ENCODE assay signal across 9 cellular contexts in the genomic region with DNA sequence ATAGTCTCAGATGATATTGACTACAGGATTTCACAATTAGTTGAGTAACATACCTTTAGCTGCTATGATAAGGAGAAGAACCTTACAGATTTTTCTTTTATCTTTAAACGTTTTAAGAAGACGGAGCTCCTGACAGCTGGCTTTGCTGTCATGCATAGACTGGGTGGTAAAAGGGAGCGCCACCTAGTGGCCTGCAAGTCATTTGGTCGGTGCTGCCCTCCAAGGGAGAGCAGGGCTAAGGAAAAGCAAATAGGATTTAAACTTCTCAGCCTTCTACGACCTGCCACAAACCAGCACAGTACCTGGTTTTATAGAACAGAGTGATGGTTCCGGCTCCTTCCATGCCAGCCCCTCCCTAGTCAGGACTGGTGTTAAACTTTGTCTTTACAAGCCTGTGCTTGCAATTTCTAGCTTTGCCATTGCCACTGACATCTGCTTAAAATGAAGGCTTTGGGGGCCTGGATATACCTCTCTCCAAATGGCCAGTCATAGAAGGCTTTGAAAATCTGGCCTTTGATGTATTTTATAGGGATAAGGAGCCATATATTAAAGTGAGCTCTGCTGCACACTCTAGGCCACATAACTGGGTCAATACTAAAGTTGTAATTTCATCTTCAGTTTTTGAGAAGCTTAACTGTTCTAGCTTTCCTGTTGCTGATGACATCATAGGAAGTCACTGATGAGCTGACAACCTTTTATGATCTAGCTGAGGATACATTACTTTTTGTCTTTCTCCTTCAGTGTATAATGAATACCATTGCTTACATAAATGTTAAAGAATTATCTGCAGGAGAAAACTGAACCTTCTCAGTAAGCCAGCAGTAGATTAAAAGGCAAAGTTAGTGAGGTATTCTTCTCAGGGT. TPM values are rescaled to one million over a fixed set of nuclear protein-coding genes. Genes with fewer than 3 reads are reported as not detected.
DNase-seq lines count a peak whose midpoint lies in the region; ATAC-seq and TF ChIP-seq lines count a peak whose summit lies in the region.
"Had no signal": no experiment of that assay in that cellular context is flagged by ENCODE, and none has a peak within 500 bp of the region (broad histone marks: within the 10 kb centered on the region; RNA-seq: fewer than 3 reads in every experiment).

No MANE protein-coding gene starts in this region.

- peaks cover 4% of the 10 kb centered on the region for H3K36me3 Mint-ChIP-seq in T-helper 17 cell (ENCODE audit: low read depth)

- no peaks in the 10 kb centered on the region for H3K4me1 Mint-ChIP-seq in T-helper 17 cell

- intact Hi-C loops in body of pancreas (cut with DNase I) = no loop called here

- 4 to 5% methylated on average over 6 of the region's 6 CpGs for WGBS in body of pancreas, 2 donors

- no peaks in the 10 kb centered on the region for H3K36me3 ChIP-seq in body of pancreas (replicated peaks in 1 of 2; ENCODE audit: insufficient read depth in 1 of 2, low read depth in 2 of 2)
- H3K36me3 ChIP-seq: neutrophil had no signal

- DNase-seq in NK-92 treated with Interleukin-12 subunit alpha and Interleukin-12 subunit beta, amount 100 ng/mL, for 24 hours (lab: John Stamatoyannopoulos, UW) = peak; percentile 8
- DNase-seq in NK-92 (lab: John Stamatoyannopoulos, UW; ENCODE audit: unreplicated experiment) = no peak
- peak; percentile 72 for DNase-seq in NCI-H1092 (lab: John Stamatoyannopoulos, UW)
- peak in 2 of 3 donors; percentile 6 to 11 for DNase-seq in T-helper 17 cell
- peak; percentile 71 to 77 (median 74) for DNase-seq in body of pancreas
- peak; percentile 82 for DNase-seq in iPS-NIHi11 (ENCODE audit: low spot score)
- peak; percentile 35 for DNase-seq in stimulated activated CD4-positive, alpha-beta T cell treated with anti-CD3 and anti-CD28 coated beads, Interleukin-12 subunit alpha, Interleukin-12 subunit beta, amount 100 ng/mL, for 4 hours

- no peak overlapping the region for H3K27ac ChIP-seq in body of pancreas
- H3K27ac ChIP-seq: neutrophil had no signal

- no peak overlapping the region for H3K4me3 Mint-ChIP-seq in T-helper 17 cell

- H3K27me3 Mint-ChIP-seq in T-helper 17 cell = peaks cover 27% of the 10 kb centered on the region

- peak; percentile 65 to 90 (median 70) for TF ChIP-seq CTCF in body of pancreas (IDR thresholded peaks at IDR 0.05)

- H3K9me3 ChIP-seq in T-helper 17 cell (ENCODE audit: control insufficient read depth, low read length, poor library complexity, severe bottlenecking) (no peaks in the 10 kb centered on the region), body of pancreas (no peaks in the 10 kb centered on the region)
- H3K9me3 ChIP-seq: neutrophil had no signal

- H3K27ac Mint-ChIP-seq in T-helper 17 cell = no peak overlapping the region

- no peak overlapping the region for H3K4me3 ChIP-seq in body of pancreas

- TF ChIP-seq POLR2A in body of pancreas (IDR thresholded peaks at IDR 0.05) = no peak

- peaks cover 20% of the 10 kb centered on the region for H3K4me1 ChIP-seq in body of pancreas

- H3K27me3 ChIP-seq in body of pancreas = no peaks in the 10 kb centered on the region

- peak; percentile 91 for ATAC-seq in HG02678 (IDR thresholded peaks at IDR 0.05; ENCODE audit: unreplicated experiment)
- ATAC-seq in T-helper 17 cell = peak; percentile 73
- ATAC-seq in body of pancreas = peak; percentile 74

RNA-seq across cellular contexts. Expression of gene ADAMTSL1, which starts 31.1 kb away (rescaled TPM):
- total RNA-seq in T-helper 17 cell (not detected), body of pancreas (under 1 TPM; 0.52 to 0.99 TPM)
